8 cellular contexts compared by ENCODE assay signal in genomic region chr15:38454687-38455071, GRCh38. TPM values are rescaled to one million over a fixed set of nuclear protein-coding genes. Genes with fewer than 3 reads are reported as not detected.
DNase-seq lines count a peak whose midpoint lies in the region; ATAC-seq, FAIRE-seq and TF ChIP-seq lines count a peak whose summit lies in the region.

No MANE protein-coding gene starts in this region.

- SMC1A ChIA-PET in GM12878 (lab: Charles Lee; ENCODE audit: uncharacterized antibody, unreplicated experiment) = interaction anchor here (0.8 to 3.7 kb wide), 17 partner anchors 8 to 459 kb away, joined by 3 to 51 read pairs (median 6); no protein-coding TSS in a partner anchor

- CTCF ChIA-PET in GM12878 (lab: Yijun Ruan, JAX) = interaction anchor here (0.7 to 3.7 kb wide), 22 partner anchors 9 to 452 kb away, joined by 3 to 54 read pairs (median 4); partner anchors contain the start of gene RASGRP1
- CTCF ChIA-PET in HepG2 (lab: Yijun Ruan, JAX; ENCODE audit: low intra/inter-chr PET ratio, low total read pairs) = no interaction called here

- intact Hi-C loops in GM12878 (cut with micrococcal nuclease; ENCODE audit: unreplicated experiment) (loop anchor here (5.0 kb wide), 1 partner anchor 108 kb away; the partner anchor contains the start of gene RASGRP1), HepG2 (cut with micrococcal nuclease; ENCODE audit: unreplicated experiment) (loop anchor here (10.0 kb wide), 1 partner anchor 210 kb away; no protein-coding TSS in a partner anchor)

- RAD21 ChIA-PET in GM12878 (lab: Charles Lee; ENCODE audit: unreplicated experiment) = interaction anchor here (0.7 to 3.2 kb wide), 14 partner anchors 10 to 252 kb away, joined by 3 to 44 read pairs (median 4); no protein-coding TSS in a partner anchor

- no peak for TF ChIP-seq EP300 in GM12878 (IDR thresholded peaks at IDR 0.05; ENCODE audit: borderline replicate concordance in 1 of 2, control insufficient read depth in 1 of 2, low read depth in 2 of 2, low read length in 2 of 2)
- TF ChIP-seq EP300 in HepG2 (IDR thresholded peaks at IDR 0.05; ENCODE audit: low read depth in 2 of 2, low read length in 2 of 2) = no peak
- no peak for TF ChIP-seq EP300 in HepG2 (CRISPR knock-in tag; IDR thresholded peaks at IDR 0.05; ENCODE audit: borderline replicate concordance)

- in situ Hi-C loops in GM12878 (cut with MboI) (no loop called here), HepG2 (cut with HindIII; ENCODE audit: extremely low pct_ligation_motif_present, low pct_unique_long_range_greater_than_20kb) (no loop called here)

- H3K27ac ChIP-seq in GM12878 (ENCODE audit: control insufficient read depth, insufficient read depth) (peak overlapping the region; percentile 85), HepG2 (ENCODE audit: extremely low read length, insufficient read depth, low read length) (peak overlapping the region; percentile 98)

- H2AFZ ChIP-seq in GM12878 (ENCODE audit: control insufficient read depth, low read depth, low read length) (peak overlapping the region; percentile 92), HepG2 (ENCODE audit: low read length) (peak overlapping the region; percentile 98)

- H3K36me3 ChIP-seq in GM12878 (ENCODE audit: control insufficient read depth in 2 of 2, insufficient read depth in 2 of 2, low read length in 1 of 2) = no peaks in the 10 kb centered on the region; a peak in 1 of 4 replicates
- 0 out of 5 replicates have a peak, but pooled peaks cover 0 to 1% of the 10 kb centered on the region in 2 experiments for H3K36me3 ChIP-seq in HepG2 (replicated peaks in 1 of 2; ENCODE audit: control insufficient read depth in 1 of 2, insufficient read depth in 2 of 2, low read length in 2 of 2)

- ATAC-seq in HG03175 (IDR thresholded peaks at IDR 0.05; ENCODE audit: unreplicated experiment) = peak; percentile 10
- ATAC-seq in GM12878 = peak; percentile 12; the same call in 2 of the 3 replicates
- peak; percentile 70 for ATAC-seq in HepG2

- H4K20me1 ChIP-seq in GM12878 (ENCODE audit: control insufficient read depth, insufficient read depth) = no peaks in the 10 kb centered on the region
- no peaks in the 10 kb centered on the region for H4K20me1 ChIP-seq in HepG2 (ENCODE audit: insufficient read depth, low read length)

- H3K9me3 ChIP-seq in GM12878 (replicated peaks; ENCODE audit: control insufficient read depth, insufficient read depth, low read length) (no peaks in the 10 kb centered on the region), HepG2 (ENCODE audit: low read length) (no peaks in the 10 kb centered on the region)

- TF ChIP-seq POLR2A in GM12878 (IDR thresholded peaks at IDR 0.05; ENCODE audit: low read depth, low read length) = no peak
- no peak for TF ChIP-seq POLR2A in HepG2 (IDR thresholded peaks at IDR 0.05; ENCODE audit: insufficient read depth in 1 of 2, low read depth in 2 of 2, low read length in 2 of 2)

- H3K27me3 Mint-ChIP-seq in type B pancreatic cell = peaks cover 9% of the 10 kb centered on the region

- DNase-seq in AG09309 (ENCODE audit: low read depth) (no peak), GM12878 (ENCODE audit: low read depth, low spot score) (no peak), HepG2 (ENCODE audit: low spot score) (peak; percentile 9), type B pancreatic cell (ENCODE audit: extremely low spot score, unreplicated experiment) (no peak), islet precursor cell (no peak), SIG-M5 (lab: John Stamatoyannopoulos, UW) (no peak)
- no peak for DNase-seq in activated CD4-positive, alpha-beta T cell treated with anti-CD3 and anti-CD28 coated beads for 1 hour

- peak overlapping the region; percentile 92 for H3K4me3 Mint-ChIP-seq in type B pancreatic cell

- POLR2A ChIA-PET in GM12878 (lab: Charles Lee) (interaction anchor here (0.5 to 2.6 kb wide), 10 partner anchors 10 to 433 kb away, joined by 3 to 22 read pairs (median 4); no protein-coding TSS in a partner anchor), HepG2 (lab: Yijun Ruan, JAX) (interaction anchor here (0.8 to 2.3 kb wide), 5 partner anchors 9 to 203 kb away, joined by 4 to 23 read pairs (median 5); partner anchors contain the start of gene SPRED1)

- H3K4me1 Mint-ChIP-seq in type B pancreatic cell (ENCODE audit: unreplicated experiment) = peaks cover 5% of the 10 kb centered on the region

- no peak for TF ChIP-seq RAD21 in GM12878 (IDR thresholded peaks at IDR 0.05; ENCODE audit: insufficient read depth, low read depth, low read length)
- no peak for TF ChIP-seq RAD21 in HepG2 (CRISPR knock-in tag; IDR thresholded peaks at IDR 0.05)

- H3K4me1 ChIP-seq in GM12878 (ENCODE audit: control insufficient read depth, insufficient read depth, low read length) (no peaks in the 10 kb centered on the region), HepG2 (ENCODE audit: insufficient read depth, low read length) (peaks cover 19% of the 10 kb centered on the region)

- H3K27me3 ChIP-seq in GM12878 (replicated peaks in 1 of 2; ENCODE audit: control insufficient read depth in 2 of 2, insufficient read depth in 2 of 2, low read length in 1 of 2) (no peaks in the 10 kb centered on the region), HepG2 (ENCODE audit: control insufficient read depth in 1 of 2, insufficient read depth in 2 of 2, low read length in 2 of 2) (peaks cover 0 to 5% of the 10 kb centered on the region in 2 experiments; a peak in 1 of 5 replicates)

- H3K4me2 ChIP-seq in GM12878 (ENCODE audit: control insufficient read depth, insufficient read depth) = peak overlapping the region; percentile 81
- H3K4me2 ChIP-seq in HepG2 (ENCODE audit: low read depth, low read length) = peak overlapping the region; percentile 74

- TF ChIP-seq CTCF in AG09309 (IDR thresholded peaks at IDR 0.05; ENCODE audit: control insufficient read depth, insufficient read depth, low read depth, low read length, missing control alignments) = no peak
- no peak for TF ChIP-seq CTCF in GM12878 (IDR thresholded peaks at IDR 0.05 in 2 of 3, conservative IDR thresholded peaks at IDR 0.05 in 1 of 3; ENCODE audit: control insufficient read depth in 2 of 3, extremely low read depth in 1 of 3, insufficient read depth in 1 of 3, low read depth in 3 of 3, low read length in 3 of 3)
- no peak for TF ChIP-seq CTCF in HepG2 (CRISPR knock-in tag; IDR thresholded peaks at IDR 0.05)
- TF ChIP-seq CTCF in type B pancreatic cell (conservative IDR thresholded peaks at IDR 0.05) = no peak

- peaks cover 56% of the 10 kb centered on the region for H3K79me2 ChIP-seq in GM12878 (ENCODE audit: control insufficient read depth, insufficient read depth, low read length)
- peaks cover 49% of the 10 kb centered on the region for H3K79me2 ChIP-seq in HepG2 (ENCODE audit: insufficient read depth, low read length)

- H3K4me3 ChIP-seq in AG09309 (ENCODE audit: control insufficient read depth, low read depth, low read length) (peak overlapping the region; percentile 59), GM12878 (peak overlapping the region; percentile 84), HepG2 (replicated peaks in 1 of 3; ENCODE audit: insufficient read depth in 1 of 3, low read depth in 2 of 3, low read length in 3 of 3) (peak overlapping the region; percentile 93 to 96 (median 96))

- FAIRE-seq in GM12878 (lab: Jason Lieb, UNC) (no peak), HepG2 (lab: Jason Lieb, UNC) (no peak)

- peaks cover 8% of the 10 kb centered on the region for H3K36me3 Mint-ChIP-seq in type B pancreatic cell

- WGBS in GM12878 (ENCODE audit: insufficient coverage, insufficient replicate concordance, low lambda C conversion rate, missing lambda C conversion rate) = under 1% methylated on average over 11 of the region's 12 CpGs
- WGBS in HepG2 (ENCODE audit: low lambda C conversion rate) = 2% methylated on average over 12 of the region's 12 CpGs

- H3K9me3 Mint-ChIP-seq in type B pancreatic cell = no peaks in the 10 kb centered on the region

- BruUV-seq in GM12878 (replicated peaks; lab: Mats Ljungman, UMichigan) (no TSS peak), HepG2 (replicated peaks; lab: Mats Ljungman, UMichigan) (no TSS peak)

- H3K27ac Mint-ChIP-seq in type B pancreatic cell = peak overlapping the region; percentile 98

- H3K9ac ChIP-seq in GM12878 (ENCODE audit: control insufficient read depth, insufficient read depth, low read length) (peak overlapping the region; percentile 92), HepG2 (ENCODE audit: insufficient read depth, low read depth, low read length) (peak overlapping the region; percentile 94)

RNA-seq across cellular contexts. Expression of gene FAM98B, which starts 0.8 kb away (rescaled TPM):
- total RNA-seq in GM12878 (2013; cell fraction: nucleolus; rRNA removed) = 80.5 and 81.9 TPM in 2 replicates
- total RNA-seq in GM12878 (2014; rRNA removed) = 7.1 and 13.4 TPM in 2 replicates
- total RNA-seq in GM12878 (2014; rRNA removed; fragmentation: Illumina TruSeq; extraction: Trizol) = 6.6 and 7.6 TPM in 2 replicates
- 28.5 and 30.0 TPM in 2 replicates for total RNA-seq in GM12878 (2021)
- polyA plus RNA-seq in GM12878 (2011; ENCODE audit: low read depth) = 19.7 TPM
- polyA plus RNA-seq in GM12878 (2011; rRNA removed) = 22.8 and 45.7 TPM in 2 replicates
- polyA plus RNA-seq in GM12878 (2011; cell fraction: cytosol; rRNA removed) = 3.8 and 6.1 TPM in 2 replicates
- polyA plus RNA-seq in GM12878 (2011; cell fraction: nucleus; rRNA removed) = 3.7 and 4.7 TPM in 2 replicates
- 17.4 and 17.7 TPM in 2 replicates for polyA plus RNA-seq in GM12878 (2012)
- polyA plus RNA-seq in GM12878 (2014; fragmentation: Illumina TruSeq; extraction: Trizol) = 36.7 and 46.1 TPM in 2 replicates
- 1 to 10 TPM; 4.2 to 8.4 TPM for polyA plus RNA-seq in GM12878 (2014; fragmentation: Nextera tagmentation; extraction: Ambion mirVana)
- 15.8 and 17.3 TPM in 2 replicates for polyA plus RNA-seq in GM12878 (2014; rRNA removed)
- polyA plus RNA-seq in GM12878 (2016; fragmentation: Nextera tagmentation; extraction: Ambion mirVana) = 1 to 10 TPM; 1.3 to 2.2 TPM
- polyA minus RNA-seq in GM12878 (2011; rRNA and poly(A)+ RNA removed) = 6.6 and 9.7 TPM in 2 replicates
- 2.9 and 3.8 TPM in 2 replicates for polyA minus RNA-seq in GM12878 (2011; cell fraction: cytosol; rRNA and poly(A)+ RNA removed)
- 12.0 and 18.3 TPM in 2 replicates for polyA minus RNA-seq in GM12878 (2011; cell fraction: nucleus; rRNA and poly(A)+ RNA removed)
- 4.7 and 8.1 TPM in 2 replicates for total RNA-seq in HepG2 (2016; rRNA removed; fragmentation: Illumina TruSeq; extraction: Trizol)
- total RNA-seq in HepG2 (2016; cell fraction: cytosol; rRNA removed; fragmentation: Illumina TruSeq; extraction: Trizol; ENCODE audit: low read depth) = 1.3 and 1.7 TPM in 2 replicates
- 4.8 and 8.3 TPM in 2 replicates for total RNA-seq in HepG2 (2016; cell fraction: insoluble cytoplasmic fraction; rRNA removed; fragmentation: Illumina TruSeq; extraction: Trizol)
- 4.0 and 4.4 TPM in 2 replicates for total RNA-seq in HepG2 (2016; cell fraction: membrane; rRNA removed; fragmentation: Illumina TruSeq; extraction: Trizol)
- 15.8 and 17.0 TPM in 2 replicates for total RNA-seq in HepG2 (2016; cell fraction: nucleus; rRNA removed; fragmentation: Illumina TruSeq; extraction: Trizol)
- polyA plus RNA-seq in HepG2 (2011; rRNA removed) = 3.7 and 4.0 TPM in 2 replicates
- polyA plus RNA-seq in HepG2 (2011; cell fraction: cytosol; rRNA removed) = 1.1 and 1.7 TPM in 2 replicates
- 0.76 and 1.2 TPM in 2 replicates for polyA plus RNA-seq in HepG2 (2011; cell fraction: nucleus; rRNA removed)
- polyA plus RNA-seq in HepG2 (2012) = 13.1 and 13.3 TPM in 2 replicates
- 1.3 and 2.0 TPM in 2 replicates for polyA plus RNA-seq in HepG2 (2016; cell fraction: cytosol; fragmentation: Illumina TruSeq; extraction: Trizol; ENCODE audit: low read depth)
- polyA plus RNA-seq in HepG2 (2016; cell fraction: insoluble cytoplasmic fraction; fragmentation: Illumina TruSeq; extraction: Trizol; ENCODE audit: low read depth) = 40.1 and 49.0 TPM in 2 replicates
- 3.2 and 3.9 TPM in 2 replicates for polyA plus RNA-seq in HepG2 (2016; cell fraction: membrane; fragmentation: Illumina TruSeq; extraction: Trizol; ENCODE audit: low read depth)
- 10.7 and 11.5 TPM in 2 replicates for polyA plus RNA-seq in HepG2 (2016; cell fraction: nucleus; fragmentation: Illumina TruSeq; extraction: Trizol; ENCODE audit: insufficient read depth, low read depth)
- polyA minus RNA-seq in HepG2 (2011; rRNA and poly(A)+ RNA removed; ENCODE audit: low replicate concordance) = 0.96 and 3.4 TPM in 2 replicates
- 1.9 TPM in 2 replicates for polyA minus RNA-seq in HepG2 (2011; cell fraction: cytosol; rRNA and poly(A)+ RNA removed)
- 22.8 and 26.1 TPM in 2 replicates for polyA minus RNA-seq in HepG2 (2011; cell fraction: nucleus; rRNA and poly(A)+ RNA removed)
- 19.2 and 30.5 TPM in 2 replicates for total RNA-seq in type B pancreatic cell (ENCODE audit: low replicate concordance)

Comparison
In these comparisons a context has a peak if more than half of its experiments do, and no peak if none do; other contexts are left out.
1. ATAC-seq: peak in every context shown above with its lines; median percentile 70 in HepG2; 12 in GM12878; 10 in HG03175.